Comparison of ENCODE assay signal across 15 cellular contexts in genomic region chr3:120683671-120684301, GRCh38. TPM values are rescaled to one million over a fixed set of nuclear protein-coding genes. Genes with fewer than 3 reads are reported as not detected.
"Had no signal": no experiment of that assay in that cellular context is flagged by ENCODE, and none has a peak within 500 bp of the region (broad histone marks: within the 10 kb centered on the region; RNA-seq: fewer than 3 reads in every experiment).

No MANE protein-coding gene starts in this region.

- H3K27me3 Mint-ChIP-seq: activated CD8-positive, alpha-beta memory T cell treated with anti-CD3 and anti-CD28 coated beads, Interleukin-2, amount 10 ng/mL, durations not matched to agents 7 days and 5 days; activated naive CD8-positive, alpha-beta T cell treated with anti-CD3 and anti-CD28 coated beads for 36 hours; activated T-cell treated with anti-CD3 and anti-CD28 coated beads, Interleukin-2, amount 50 U/mL, for 24 hours had no signal

- H3K27ac Mint-ChIP-seq: activated CD8-positive, alpha-beta memory T cell treated with anti-CD3 and anti-CD28 coated beads, Interleukin-2, amount 10 ng/mL, durations not matched to agents 7 days and 5 days; activated naive CD8-positive, alpha-beta T cell treated with anti-CD3 and anti-CD28 coated beads for 36 hours; activated T-cell treated with anti-CD3 and anti-CD28 coated beads, Interleukin-2, amount 50 U/mL, for 24 hours; T-helper 1 cell treated with Interleukin-12 subunit alpha and Interleukin-12 subunit beta and Interleukin-4 antibody, amounts not matched to agents 30 μg/mL and 1 μg/mL, for 36 hours had no signal

- ATAC-seq: activated CD8-positive, alpha-beta memory T cell treated with anti-CD3 and anti-CD28 coated beads, Interleukin-2, amount 10 ng/mL, durations not matched to agents 7 days and 5 days; SK-N-SH treated with all-trans-retinoic acid at 6 μM for 48 hours had no signal

- H3K36me3 Mint-ChIP-seq: activated naive CD8-positive, alpha-beta T cell treated with anti-CD3 and anti-CD28 coated beads for 36 hours had no signal

- DNase-seq: activated CD4-positive, CD25-positive, alpha-beta regulatory T cell; activated CD8-positive, alpha-beta memory T cell treated with anti-CD3 and anti-CD28 coated beads, Interleukin-2, amount 10 ng/mL, durations not matched to agents 7 days and 5 days; activated effector memory CD4-positive, alpha-beta T cell treated with Interleukin-2 at 50 U/mL for 16 hours; activated naive CD8-positive, alpha-beta T cell treated with anti-CD3 and anti-CD28 coated beads for 36 hours; activated T-cell treated with anti-CD3 and anti-CD28 coated beads, Interleukin-2, amount 50 U/mL, for 24 hours; effector CD4-positive, alpha-beta T cell; foreskin melanocyte; mesenchymal stem cell; upper lobe of left lung had no signal

- H3K27ac ChIP-seq: heart left ventricle, left ventricle myocardium inferior, upper lobe of left lung had no signal

- H3K9me3 Mint-ChIP-seq: activated naive CD8-positive, alpha-beta T cell treated with anti-CD3 and anti-CD28 coated beads for 36 hours; activated T-cell treated with anti-CD3 and anti-CD28 coated beads, Interleukin-2, amount 50 U/mL, for 24 hours; neural crest cell; T-helper 1 cell treated with Interleukin-12 subunit alpha and Interleukin-12 subunit beta and Interleukin-4 antibody, amounts not matched to agents 30 μg/mL and 1 μg/mL, for 36 hours had no signal

- H3K4me3 ChIP-seq: heart left ventricle, left ventricle myocardium inferior, upper lobe of left lung had no signal

- H3K27me3 ChIP-seq: heart left ventricle, upper lobe of left lung had no signal

- H3K4me3 Mint-ChIP-seq: activated CD8-positive, alpha-beta memory T cell treated with anti-CD3 and anti-CD28 coated beads, Interleukin-2, amount 10 ng/mL, durations not matched to agents 7 days and 5 days; activated naive CD8-positive, alpha-beta T cell treated with anti-CD3 and anti-CD28 coated beads for 36 hours; activated T-cell treated with anti-CD3 and anti-CD28 coated beads, Interleukin-2, amount 50 U/mL, for 24 hours; neural crest cell; T-helper 1 cell treated with Interleukin-12 subunit alpha and Interleukin-12 subunit beta and Interleukin-4 antibody, amounts not matched to agents 30 μg/mL and 1 μg/mL, for 36 hours had no signal

- H3K4me1 Mint-ChIP-seq: activated naive CD8-positive, alpha-beta T cell treated with anti-CD3 and anti-CD28 coated beads for 36 hours had no signal

RNA-seq across cellular contexts. Expression of gene HGD, which starts 1.7 kb away (rescaled TPM):
- total RNA-seq: skeletal muscle tissue had no signal
